ENCODE assay signal across 8 cellular contexts in the genomic region with DNA sequence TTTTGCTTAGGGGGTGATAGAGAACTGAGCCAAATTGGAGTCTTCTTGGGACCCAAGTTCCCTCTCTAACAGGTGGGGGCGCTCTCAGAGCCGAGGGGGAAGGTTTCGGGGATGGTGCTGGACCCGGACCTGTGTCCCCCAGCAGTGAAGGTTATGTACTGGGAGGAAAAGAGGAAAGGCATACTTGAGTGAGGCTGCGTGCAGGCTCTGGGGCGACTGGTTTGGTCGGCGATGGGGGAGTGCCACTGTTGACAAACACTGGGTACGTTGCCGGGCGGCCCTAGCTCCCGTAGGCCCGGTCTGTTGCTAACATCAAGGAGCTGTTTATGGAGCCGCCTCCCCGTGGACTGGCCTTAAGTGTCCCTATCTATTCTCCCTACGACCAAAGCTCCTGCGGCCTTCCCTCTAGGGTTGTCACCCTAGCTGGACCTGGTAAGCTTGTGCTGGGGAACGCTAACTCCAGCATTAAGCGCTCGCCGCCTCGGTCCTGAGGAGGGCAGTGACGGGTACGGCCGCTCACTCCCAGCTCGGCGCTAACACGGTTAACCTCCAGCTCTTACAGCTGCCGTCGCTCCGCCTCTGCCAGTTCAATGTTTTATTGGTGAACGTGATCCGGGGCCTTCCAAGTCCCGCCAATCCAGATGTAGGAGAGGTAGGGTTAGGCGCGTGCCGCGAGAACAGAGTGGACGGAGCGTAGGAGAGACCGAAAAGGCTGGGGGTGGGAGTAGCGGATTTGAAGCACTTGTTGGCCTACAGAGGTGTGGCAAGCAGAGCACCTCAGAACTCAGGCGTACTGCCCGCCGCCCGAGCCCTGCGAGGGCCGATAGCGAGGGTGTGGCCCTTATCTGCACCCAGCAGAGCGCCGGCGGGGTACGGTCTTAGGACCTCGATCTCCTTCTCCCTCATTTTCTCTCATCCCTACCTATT. TPM values are rescaled to one million over a fixed set of nuclear protein-coding genes. Genes with fewer than 3 reads are reported as not detected.
A peak's percentile ranks its signal among the peaks of the same experiment; 100 is the strongest.
DNase-seq lines count a peak whose midpoint lies in the region; ATAC-seq and TF ChIP-seq lines count a peak whose summit lies in the region.

A gene (plus strand): TSS at position 685 of the 927 bp plus-strand sequence. CDS start 422 bp downstream, outside the sequence.

- peak within 1 kb of the TSS; percentile 88 for H3K27ac ChIP-seq in CD8-positive, alpha-beta T cell (ENCODE audit: low read depth, low read length)
- peak within 1 kb of the TSS; percentile 95 for H3K27ac ChIP-seq in duodenal mucosa (ENCODE audit: low read depth, low read length)

- intact Hi-C loops in CD8-positive, alpha-beta T cell (cut with DNase I, micrococcal nuclease), result loop anchor here (1.0 to 2.0 kb wide), 9 partner anchors 11 to 59 kb away; a partner anchor contains a TSS
- intact Hi-C loops in activated CD4-positive, alpha-beta memory T cell treated with anti-CD3 and anti-CD28 coated beads for 36 hours (cut with micrococcal nuclease), result loop anchor here (1.0 to 5.0 kb wide), 3 partner anchors 19 to 99 kb away; a partner anchor contains a TSS
- intact Hi-C loops in lower leg skin (cut with DNase I; ENCODE audit: low total_unique reads), result no loop called here

- H3K4me1 ChIP-seq in CD8-positive, alpha-beta T cell (ENCODE audit: insufficient read depth, low read length), result peaks cover 29% of the 10 kb centered on the region
- peaks cover 11 to 30% of the 10 kb centered on the region in 2 donors for H3K4me1 ChIP-seq in duodenal mucosa (ENCODE audit: control insufficient read depth in 1 of 2, insufficient read depth in 2 of 2, low read length in 2 of 2)

- H3K36me3 Mint-ChIP-seq in CD8-positive, alpha-beta T cell, result peaks cover 63% of the 10 kb centered on the region
- peaks cover 16% of the 10 kb centered on the region for H3K36me3 Mint-ChIP-seq in activated CD4-positive, alpha-beta memory T cell treated with anti-CD3 and anti-CD28 coated beads for 36 hours

- H3K27me3 ChIP-seq in CD8-positive, alpha-beta T cell (ENCODE audit: insufficient read depth, low read length), result no peaks in the 10 kb centered on the region
- no peaks in the 10 kb centered on the region for H3K27me3 ChIP-seq in duodenal mucosa (ENCODE audit: control insufficient read depth in 1 of 2, insufficient read depth in 2 of 2, low read length in 2 of 2)

- peak in 1 of 2 donors; percentile 14 for TF ChIP-seq POLR2A in lower leg skin (IDR thresholded peaks at IDR 0.05)

- H3K36me3 ChIP-seq in CD8-positive, alpha-beta T cell (ENCODE audit: insufficient read depth, low read length), result peaks cover 12% of the 10 kb centered on the region
- peaks cover 14 to 58% of the 10 kb centered on the region in 2 donors for H3K36me3 ChIP-seq in duodenal mucosa (ENCODE audit: control insufficient read depth in 1 of 2, insufficient read depth in 2 of 2, low read length in 2 of 2)

- CTCF ChIA-PET in CD8-positive, alpha-beta T cell (lab: Charles Lee), result interaction anchor here (0.6 to 5.3 kb wide), 23 partner anchors 10 to 583 kb away, joined by 3 to 55 read pairs (median 7); a partner anchor contains a TSS
- CTCF ChIA-PET in activated CD4-positive, alpha-beta memory T cell treated with anti-CD3 and anti-CD28 coated beads for 36 hours (lab: Charles Lee), result interaction anchor here (0.6 to 3.4 kb wide), 26 partner anchors 9 to 571 kb away, joined by 3 to 45 read pairs (median 6); a partner anchor contains a TSS

- POLR2A ChIA-PET in CD8-positive, alpha-beta T cell (lab: Charles Lee), result interaction anchor here (0.7 to 4.5 kb wide), 16 partner anchors 8 to 148 kb away, joined by 3 to 36 read pairs (median 7); a partner anchor contains a TSS
- POLR2A ChIA-PET in activated CD4-positive, alpha-beta memory T cell treated with anti-CD3 and anti-CD28 coated beads for 36 hours (lab: Charles Lee), result interaction anchor here (0.5 to 3.2 kb wide), 14 partner anchors 10 to 121 kb away, joined by 3 to 41 read pairs (median 8); a partner anchor contains a TSS

- peak within 1 kb of the TSS; percentile 88 for H3K4me3 Mint-ChIP-seq in CD8-positive, alpha-beta T cell
- peak within 1 kb of the TSS; percentile 86 for H3K4me3 Mint-ChIP-seq in activated CD4-positive, alpha-beta memory T cell treated with anti-CD3 and anti-CD28 coated beads for 36 hours

- H3K9me3 ChIP-seq in CD8-positive, alpha-beta T cell (ENCODE audit: low read length), result no peaks in the 10 kb centered on the region
- no peaks in the 10 kb centered on the region for H3K9me3 ChIP-seq in duodenal mucosa (ENCODE audit: control insufficient read depth in 1 of 2, low read length in 2 of 2)

- 0 to 1% methylated on average over 46 to 49 of the region's 54 CpGs for WGBS in lower leg skin, 2 donors

- H3K9me3 Mint-ChIP-seq in CD8-positive, alpha-beta T cell, result no peaks in the 10 kb centered on the region
- no peaks in the 10 kb centered on the region for H3K9me3 Mint-ChIP-seq in activated CD4-positive, alpha-beta memory T cell treated with anti-CD3 and anti-CD28 coated beads for 36 hours

- no peaks in the 10 kb centered on the region for H3K27me3 Mint-ChIP-seq in CD8-positive, alpha-beta T cell (ENCODE audit: low read depth)
- H3K27me3 Mint-ChIP-seq in activated CD4-positive, alpha-beta memory T cell treated with anti-CD3 and anti-CD28 coated beads for 36 hours, result no peaks in the 10 kb centered on the region

- TF ChIP-seq CTCF in CD8-positive, alpha-beta T cell (IDR thresholded peaks at IDR 0.05), result peak; percentile 52
- TF ChIP-seq CTCF in lower leg skin (IDR thresholded peaks at IDR 0.05), result no peak

- peak; percentile 81 to 94 (median 87) for DNase-seq in CD8-positive, alpha-beta T cell
- peak; percentile 98 for DNase-seq in HK-2 (ENCODE audit: unreplicated experiment)
- DNase-seq in NCI-H82 treated with DMSO at 0.1 percent for 48 hours (lab: John Stamatoyannopoulos, UW; ENCODE audit: unreplicated experiment), result peak; percentile 99
- peak; percentile 97 for DNase-seq in activated CD4-positive, alpha-beta memory T cell treated with anti-CD3 and anti-CD28 coated beads for 36 hours
- DNase-seq in lower leg skin (ENCODE audit: low spot score in 2 of 2), result peak; percentile 98 to 99
- peak; percentile 74 to 90 for DNase-seq in stimulated activated CD4-positive, alpha-beta T cell treated with anti-CD3 and anti-CD28 coated beads, Interleukin-4, amount 100 ng/mL, for 48 hours (ENCODE audit: low read depth in 2 of 2)

- H3K27ac Mint-ChIP-seq in CD8-positive, alpha-beta T cell, result peak within 1 kb of the TSS; percentile 98
- H3K27ac Mint-ChIP-seq in activated CD4-positive, alpha-beta memory T cell treated with anti-CD3 and anti-CD28 coated beads for 36 hours, result peak within 1 kb of the TSS; percentile 93

- peak within 1 kb of the TSS; percentile 58 for H3K4me3 ChIP-seq in CD8-positive, alpha-beta T cell (ENCODE audit: low read depth, low read length)
- H3K4me3 ChIP-seq in duodenal mucosa (ENCODE audit: low read depth in 1 of 2, low read length in 2 of 2), result peak within 1 kb of the TSS; percentile 97
- peak within 1 kb of the TSS; percentile 59 for H3K4me3 ChIP-seq in lower leg skin (ENCODE audit: low read depth, poor library complexity, severe bottlenecking)

- H3K4me1 Mint-ChIP-seq in CD8-positive, alpha-beta T cell (ENCODE audit: low read depth), result peaks cover 56% of the 10 kb centered on the region
- H3K4me1 Mint-ChIP-seq in activated CD4-positive, alpha-beta memory T cell treated with anti-CD3 and anti-CD28 coated beads for 36 hours (ENCODE audit: low read depth), result peaks cover 48% of the 10 kb centered on the region

- peak within 1 kb of the TSS; percentile 83 to 89 for H3K9ac ChIP-seq in duodenal mucosa (ENCODE audit: low read depth in 1 of 2, low read length in 2 of 2)

- peak; percentile 91 for ATAC-seq in CD8-positive, alpha-beta T cell
- peak; percentile 92 for ATAC-seq in GM19452 (IDR thresholded peaks at IDR 0.05; ENCODE audit: unreplicated experiment)

RNA-seq across cellular contexts. Expression of the gene that starts here (rescaled TPM):
- total RNA-seq in CD8-positive, alpha-beta T cell, result 10 to 100 TPM; 18.5 to 19.8 TPM
- 10 to 100 TPM; 27.0 to 30.7 TPM for total RNA-seq in activated CD4-positive, alpha-beta memory T cell treated with anti-CD3 and anti-CD28 coated beads for 36 hours
- total RNA-seq in lower leg skin, result 10 to 100 TPM; 16.7 to 46.5 (median 24.8) TPM

Comparison
In these comparisons a context has a peak if more than half of its experiments do, and no peak if none do; other contexts are left out.
1. Peak in every context shown above with its lines: DNase-seq, ATAC-seq, H3K4me3 ChIP-seq and H3K27ac ChIP-seq.